Comparison of ENCODE assay signal across 9 cellular contexts in genomic region chr6:116462516-116462915, GRCh38. TPM values are rescaled to one million over a fixed set of nuclear protein-coding genes. Genes with fewer than 3 reads are reported as not detected.
DNase-seq lines count a peak whose midpoint lies in the region; ATAC-seq and TF ChIP-seq lines count a peak whose summit lies in the region.
"Had no signal": no experiment of that assay in that cellular context is flagged by ENCODE, and none has a peak within 500 bp of the region (broad histone marks: within the 10 kb centered on the region; RNA-seq: fewer than 3 reads in every experiment).

No MANE protein-coding gene starts in this region.

- no peaks in the 10 kb centered on the region for H3K36me3 Mint-ChIP-seq in immature natural killer cell

- H3K4me3 ChIP-seq in GM06990 (replicated peaks; ENCODE audit: low read depth, low read length) (peak overlapping the region; percentile 50), Peyer's patch (peak overlapping the region; percentile 40 to 65 (median 52)), urinary bladder (ENCODE audit: low read depth, low read length) (peak overlapping the region; percentile 42)
- H3K4me3 ChIP-seq: K562 had no signal

- peak overlapping the region; percentile 72 to 90 (median 87) for H3K4me3 Mint-ChIP-seq in immature natural killer cell

- 68% methylated on average over 11 of the region's 11 CpGs for WGBS in urinary bladder

- peaks cover 24% of the 10 kb centered on the region in 2 donors for H3K4me1 Mint-ChIP-seq in immature natural killer cell

- no peaks in the 10 kb centered on the region for H3K9me3 Mint-ChIP-seq in immature natural killer cell

- no peaks in the 10 kb centered on the region for H3K9me3 ChIP-seq in Peyer's patch

- H3K36me3 ChIP-seq in GM06990 (ENCODE audit: control insufficient read depth, insufficient read depth, low read length) (no peaks in the 10 kb centered on the region), Peyer's patch (no peaks in the 10 kb centered on the region), urinary bladder (ENCODE audit: insufficient read depth) (no peaks in the 10 kb centered on the region)

- H3K27me3 ChIP-seq in GM06990 (replicated peaks; ENCODE audit: control insufficient read depth, insufficient read depth, low read length) (no peaks in the 10 kb centered on the region), Peyer's patch (no peaks in the 10 kb centered on the region)

- no peak for DNase-seq in GM06990 (ENCODE audit: extremely low read depth, insufficient read length)
- DNase-seq in Peyer's patch = no peak
- DNase-seq in immature natural killer cell = peak in 2 of 3 donors; percentile 21 to 39
- no peak for DNase-seq in A172 (ENCODE audit: low spot score)
- DNase-seq in NCI-H1105 (lab: John Stamatoyannopoulos, UW) = no peak
- no peak for DNase-seq in activated CD4-positive, alpha-beta T cell treated with anti-CD3 and anti-CD28 coated beads, Interleukin-2, amount 50 U/mL, for 4 hours

- TF ChIP-seq POLR2A in Peyer's patch (IDR thresholded peaks at IDR 0.05) = no peak

- no peaks in the 10 kb centered on the region for H3K4me1 ChIP-seq in Peyer's patch
- H3K4me1 ChIP-seq in urinary bladder (ENCODE audit: insufficient read depth) = no peaks in the 10 kb centered on the region

- TF ChIP-seq CTCF in GM06990 (IDR thresholded peaks at IDR 0.05; ENCODE audit: insufficient read depth, low read length, poor library complexity, severe bottlenecking) = no peak
- TF ChIP-seq CTCF in Peyer's patch (IDR thresholded peaks at IDR 0.05) = no peak

- H3K27ac Mint-ChIP-seq in immature natural killer cell = peak overlapping the region in 5 of 6 donors; percentile 27 to 83 (median 68)

- peak; percentile 35 for ATAC-seq in GM21717 (IDR thresholded peaks at IDR 0.05; ENCODE audit: unreplicated experiment)
- ATAC-seq: K562 had no signal

- peaks cover 2 to 9% (median 4%) of the 10 kb centered on the region in 3 donors for H3K27me3 Mint-ChIP-seq in immature natural killer cell (ENCODE audit: low read depth in 3 of 3)

- H3K27ac ChIP-seq in Peyer's patch = peak overlapping the region; percentile 31 to 85 (median 44)
- H3K27ac ChIP-seq in urinary bladder (ENCODE audit: low read depth) = no peak overlapping the region

RNA-seq across cellular contexts. Expression of gene CALHM6, which starts 1.3 kb away (rescaled TPM):
- 10 to 100 TPM in 1 of 4 donors, 1 to 10 TPM in 1, not detected in 2; 2.0 to 14.0 TPM for total RNA-seq in Peyer's patch
- polyA plus RNA-seq in immature natural killer cell = 100 to 1,000 TPM in 2 of 3 donors, 10 to 100 TPM in 1; 26.5 to 107 (median 103) TPM
- 9.5 TPM for total RNA-seq in urinary bladder
- polyA plus RNA-seq in urinary bladder = 7.1 TPM
- total RNA-seq in A172 (2014; rRNA removed; shearing (Covaris generic)) = not detected in 2 replicates
- total RNA-seq: K562 had no signal

RNA-seq across cellular contexts. Expression of gene CALHM5, which starts 48.9 kb away (rescaled TPM):
- total RNA-seq in Peyer's patch (under 1 TPM in 3 of 4 donors, not detected in 1; 0.09 to 0.80 (median 0.53) TPM), urinary bladder (8.6 TPM)
- polyA plus RNA-seq in immature natural killer cell (not detected), urinary bladder (1.7 TPM)
- 3.8 and 4.1 TPM in 2 replicates for total RNA-seq in A172 (2014; rRNA removed; shearing (Covaris generic))

Comparison
In these comparisons a context has a peak if more than half of its experiments do, and no peak if none do; other contexts are left out.
1. DNase-seq: peak in immature natural killer cell (2 of 3); none in GM06990 (single experiment), Peyer's patch (0 of 3), A172 (single experiment), NCI-H1105 (single experiment) and activated CD4-positive, alpha-beta T cell treated with anti-CD3 and anti-CD28 coated beads, Interleukin-2, amount 50 U/mL, for 4 hours (0 of 2).
2. Peak in every context shown above with its lines, with median percentiles within 50 percentile points of each other: H3K4me3 ChIP-seq.